In genomic region chr1:20102875-20103274, GRCh38 we compare ENCODE assay signal across 14 cellular contexts. TPM values are rescaled to one million over a fixed set of nuclear protein-coding genes. Genes with fewer than 3 reads are reported as not detected.
DNase-seq lines count a peak whose midpoint lies in the region; FAIRE-seq and TF ChIP-seq lines count a peak whose summit lies in the region.
"Had no signal": no experiment of that assay in that cellular context is flagged by ENCODE, and none has a peak within 500 bp of the region (broad histone marks: within the 10 kb centered on the region; RNA-seq: fewer than 3 reads in every experiment).

No MANE protein-coding gene starts in this region.

- no peaks in the 10 kb centered on the region for H3K27me3 ChIP-seq in BLaER1 treated with 17β-estradiol and CSF1 and Interleukin-3, amounts not matched to agents 10 nM and 100 nM
- peaks cover 8% of the 10 kb centered on the region for H3K27me3 ChIP-seq in keratinocyte (ENCODE audit: control insufficient read depth, extremely low read depth, insufficient read depth, low read length)
- H3K27me3 ChIP-seq: esophagus muscularis mucosa had no signal

- H3K9me1 ChIP-seq in keratinocyte (ENCODE audit: control insufficient read depth, extremely low read depth, insufficient read depth, low read length), result no peaks in the 10 kb centered on the region

- DNase-seq in amniotic epithelial cell (ENCODE audit: low read depth) (peak; percentile 78), keratinocyte (ENCODE audit: low read depth, low spot score) (peak; percentile 15), OCI-LY7 (ENCODE audit: low spot score) (no peak), NCI-H1436 treated with DMSO at 0.1 percent for 48 hours (lab: John Stamatoyannopoulos, UW) (no peak), cerebellum (ENCODE audit: low spot score) (no peak), nucleus accumbens (lab: John Stamatoyannopoulos, UW) (no peak)
- DNase-seq: NCI-H1092, NCI-H510A, posterior cingulate gyrus had no signal

- CTCF ChIA-PET in HEK293 (lab: Yijun Ruan, JAX), result interaction anchor here (0.7 to 5.2 kb wide), 4 partner anchors 22 to 49 kb away, joined by 3 to 47 read pairs (median 5); no protein-coding TSS in a partner anchor
- CTCF ChIA-PET in OCI-LY7 (lab: Charles Lee; ENCODE audit: unreplicated experiment), result no interaction called here

- no peaks in the 10 kb centered on the region for H3K9me2 ChIP-seq in OCI-LY7 (ENCODE audit: insufficient read depth, low read length)

- peak overlapping the region in 8 of 11 experiments; percentile 5 to 81 (median 36); a peak in 13 of 22 replicates for H3K4me2 ChIP-seq in BLaER1 treated with 17β-estradiol and CSF1 and Interleukin-3, amounts not matched to agents 10 nM and 100 nM
- no peak overlapping the region for H3K4me2 ChIP-seq in keratinocyte (ENCODE audit: control insufficient read depth, extremely low read depth, insufficient read depth, low read depth, low read length)
- H3K4me2 ChIP-seq in OCI-LY7 (ENCODE audit: low read length), result no peak overlapping the region

- H3K36me3 ChIP-seq in BLaER1 treated with 17β-estradiol and CSF1 and Interleukin-3, amounts not matched to agents 10 nM and 100 nM, result no peaks in the 10 kb centered on the region
- H3K36me3 ChIP-seq in HEK293 (ENCODE audit: control insufficient read depth in 2 of 2, insufficient read depth in 1 of 2, low read length in 2 of 2), result no peaks in the 10 kb centered on the region
- H3K36me3 ChIP-seq in keratinocyte (ENCODE audit: control insufficient read depth in 2 of 2, extremely low read depth in 1 of 2, insufficient read depth in 2 of 2, low read length in 2 of 2), result no peaks in the 10 kb centered on the region
- H3K36me3 ChIP-seq in OCI-LY7 (ENCODE audit: insufficient read depth, low read length), result no peaks in the 10 kb centered on the region
- H3K36me3 ChIP-seq: esophagus muscularis mucosa, thoracic aorta had no signal

- peaks cover 12 to 36% (median 25%) of the 10 kb centered on the region in 10 experiments; a peak in 19 of 20 replicates for H3K4me1 ChIP-seq in BLaER1 treated with 17β-estradiol and CSF1 and Interleukin-3, amounts not matched to agents 10 nM and 100 nM
- H3K4me1 ChIP-seq in HEK293 (ENCODE audit: control insufficient read depth, insufficient read depth, low read length) (no peaks in the 10 kb centered on the region), keratinocyte (ENCODE audit: control insufficient read depth, extremely low read depth, insufficient read depth, low read length) (peaks cover 2% of the 10 kb centered on the region), OCI-LY7 (ENCODE audit: insufficient read depth, low read length, poor library complexity, severe bottlenecking) (no peaks in the 10 kb centered on the region)

- H2AFZ ChIP-seq in keratinocyte (ENCODE audit: control insufficient read depth, low read length) (no peak overlapping the region), OCI-LY7 (ENCODE audit: low read length) (no peak overlapping the region)

- FAIRE-seq in keratinocyte (lab: Jason Lieb, UNC), result peak; percentile 53

- intact Hi-C loops in OCI-LY7 (cut with micrococcal nuclease; ENCODE audit: unreplicated experiment), result loop anchor here (5.0 kb wide), 1 partner anchor 186 kb away; no protein-coding TSS in a partner anchor

- H3K27ac ChIP-seq in BLaER1 treated with 17β-estradiol and CSF1 and Interleukin-3, amounts not matched to agents 10 nM and 100 nM, result peak overlapping the region in 2 of 11 experiments; percentile 39 to 62; a peak in 5 of 22 replicates
- H3K27ac ChIP-seq in HEK293 (ENCODE audit: extremely low read depth, low read depth, low read length), result no peak overlapping the region
- H3K27ac ChIP-seq in keratinocyte (ENCODE audit: control insufficient read depth, insufficient read depth, low read length), result no peak overlapping the region
- H3K27ac ChIP-seq in OCI-LY7 (ENCODE audit: low read depth, low read length, poor library complexity, severe bottlenecking), result no peak overlapping the region
- H3K27ac ChIP-seq: esophagus muscularis mucosa, thoracic aorta had no signal

- H3K9me3 ChIP-seq in BLaER1 treated with 17β-estradiol and CSF1 and Interleukin-3, amounts not matched to agents 10 nM and 100 nM (replicated peaks in 1 of 11), result no peaks in the 10 kb centered on the region
- no peaks in the 10 kb centered on the region for H3K9me3 ChIP-seq in HEK293 (ENCODE audit: control insufficient read depth, insufficient read depth, low read depth, low read length)
- H3K9me3 ChIP-seq in keratinocyte (ENCODE audit: control insufficient read depth, low read depth, low read length), result no peaks in the 10 kb centered on the region
- H3K9me3 ChIP-seq in OCI-LY7 (ENCODE audit: low read length), result no peaks in the 10 kb centered on the region
- H3K9me3 ChIP-seq: esophagus muscularis mucosa, thoracic aorta had no signal

- H4K20me1 ChIP-seq in BLaER1 treated with 17β-estradiol and CSF1 and Interleukin-3, amounts not matched to agents 10 nM and 100 nM, result no peaks in the 10 kb centered on the region
- H4K20me1 ChIP-seq in keratinocyte (ENCODE audit: control insufficient read depth, extremely low read depth, insufficient read depth, low read length) (no peaks in the 10 kb centered on the region), OCI-LY7 (ENCODE audit: insufficient read depth, low read length) (no peaks in the 10 kb centered on the region)

- no peak overlapping the region for H3K4me3 ChIP-seq in BLaER1 treated with 17β-estradiol and CSF1 and Interleukin-3, amounts not matched to agents 10 nM and 100 nM
- no peak overlapping the region for H3K4me3 ChIP-seq in HEK293 (ENCODE audit: low read depth, low read length)
- no peak overlapping the region for H3K4me3 ChIP-seq in keratinocyte (ENCODE audit: control insufficient read depth in 2 of 3, extremely low read depth in 1 of 3, insufficient read depth in 2 of 3, low read depth in 1 of 3, low read length in 3 of 3)
- H3K4me3 ChIP-seq in OCI-LY7 (ENCODE audit: low read depth, low read length, poor library complexity, severe bottlenecking), result no peak overlapping the region
- H3K4me3 ChIP-seq: esophagus muscularis mucosa, thoracic aorta had no signal

- H3K79me2 ChIP-seq in keratinocyte (ENCODE audit: control insufficient read depth, insufficient read depth, low read length), result no peaks in the 10 kb centered on the region
- H3K79me2 ChIP-seq in OCI-LY7 (ENCODE audit: insufficient read depth, low read depth, low read length), result no peaks in the 10 kb centered on the region

- peak overlapping the region in 2 of 11 experiments; percentile 21 to 39; a peak in 2 of 22 replicates for H3K9ac ChIP-seq in BLaER1 treated with 17β-estradiol and CSF1 and Interleukin-3, amounts not matched to agents 10 nM and 100 nM
- no peak overlapping the region for H3K9ac ChIP-seq in keratinocyte (ENCODE audit: control insufficient read depth, extremely low read depth, insufficient read depth, low read length)

- TF ChIP-seq CTCF in HEK293 (tag by site-specific recombination; IDR thresholded peaks at IDR 0.05) (no peak), keratinocyte (optimal IDR thresholded peaks at IDR 0.05 in 1 of 3, IDR thresholded peaks at IDR 0.05 in 1 of 3, conservative IDR thresholded peaks at IDR 0.05 in 1 of 3; ENCODE audit: extremely low read depth in 1 of 3, insufficient read depth in 2 of 3, low read length in 3 of 3) (no peak), OCI-LY7 (conservative IDR thresholded peaks at IDR 0.05; ENCODE audit: low read length) (no peak)

- POLR2A ChIA-PET in HEK293 (lab: Yijun Ruan, JAX) (no interaction called here), OCI-LY7 (lab: Charles Lee) (no interaction called here)

- dilution Hi-C loops in keratinocyte (cut with MboI; ENCODE audit: extremely low pct_ligation_motif_present, low sequenced_read_pairs), result no loop called here

- no TSS peak for BruUV-seq in OCI-LY7 (replicated peaks; lab: Mats Ljungman, UMichigan)

TF ChIP-seq in HEK293, 187 proteins besides CTCF, POLR2A, EP300 and RAD21:
- TF ChIP-seq SCRT2 (tag by site-specific recombination; IDR thresholded peaks at IDR 0.05) (peak; percentile 79), ZNF585B (tag by site-specific recombination; IDR thresholded peaks at IDR 0.05) (no peak)

RNA-seq across cellular contexts. Expression of gene PLA2G2D, which starts 16.5 kb away (rescaled TPM):
- not detected in 3 replicates for polyA plus RNA-seq in keratinocyte
- polyA plus RNA-seq in keratinocyte (2011; ENCODE audit: low read depth), result not detected
- polyA plus RNA-seq in keratinocyte (2011; cell fraction: cytosol; rRNA removed), result not detected in 2 replicates
- polyA plus RNA-seq in keratinocyte (2011; cell fraction: nucleus; rRNA removed), result not detected in 2 replicates
- not detected in 2 replicates for polyA plus RNA-seq in keratinocyte (2012; ENCODE audit: low replicate concordance)
- polyA minus RNA-seq in keratinocyte, result not detected in 3 replicates
- not detected for polyA minus RNA-seq in keratinocyte (2011; cell fraction: cytosol; rRNA and poly(A)+ RNA removed)
- not detected in 2 replicates for polyA minus RNA-seq in keratinocyte (2011; cell fraction: nucleus; rRNA and poly(A)+ RNA removed)
- not detected in 2 replicates for total RNA-seq in OCI-LY7 (2014; rRNA removed; shearing (Covaris generic))
- total RNA-seq in OCI-LY7 (2022) (not detected in 2 replicates), cerebellum (not detected)
- total RNA-seq: esophagus muscularis mucosa, mononuclear cell, thoracic aorta had no signal

RNA-seq across cellular contexts. Expression of gene PLA2G5, which starts 32.9 kb away (rescaled TPM):
- 0.16 TPM in 1 of 3 replicates, not detected in the others for polyA plus RNA-seq in keratinocyte
- not detected for polyA plus RNA-seq in keratinocyte (2011; ENCODE audit: low read depth)
- polyA plus RNA-seq in keratinocyte (2011; cell fraction: cytosol; rRNA removed), result 0.05 and 0.10 TPM in 2 replicates
- not detected in 2 replicates for polyA plus RNA-seq in keratinocyte (2011; cell fraction: nucleus; rRNA removed)
- not detected in 2 replicates for polyA plus RNA-seq in keratinocyte (2012; ENCODE audit: low replicate concordance)
- polyA minus RNA-seq in keratinocyte, result 0.16 TPM in 1 of 3 replicates, not detected in the others
- not detected for polyA minus RNA-seq in keratinocyte (2011; cell fraction: cytosol; rRNA and poly(A)+ RNA removed)
- not detected in 2 replicates for polyA minus RNA-seq in keratinocyte (2011; cell fraction: nucleus; rRNA and poly(A)+ RNA removed)
- total RNA-seq in OCI-LY7 (2014; rRNA removed; shearing (Covaris generic)), result not detected in 2 replicates
- total RNA-seq in OCI-LY7 (2022) (not detected in 2 replicates), cerebellum (not detected)
- total RNA-seq: mononuclear cell had no signal

RNA-seq across cellular contexts. Expression of gene PLA2G2F, which starts 36.2 kb away (rescaled TPM):
- polyA plus RNA-seq in keratinocyte, result 0.26 to 0.31 TPM (median 0.26 TPM) in 3 replicates
- 3.5 TPM for polyA plus RNA-seq in keratinocyte (2011; ENCODE audit: low read depth)
- 0.14 and 0.23 TPM in 2 replicates for polyA plus RNA-seq in keratinocyte (2011; cell fraction: cytosol; rRNA removed)
- 1.7 and 2.2 TPM in 2 replicates for polyA plus RNA-seq in keratinocyte (2011; cell fraction: nucleus; rRNA removed)
- 0.21 and 13.3 TPM in 2 replicates for polyA plus RNA-seq in keratinocyte (2012; ENCODE audit: low replicate concordance)
- polyA minus RNA-seq in keratinocyte, result 0.13 to 0.52 TPM (median 0.42 TPM) in 3 replicates
- polyA minus RNA-seq in keratinocyte (2011; cell fraction: cytosol; rRNA and poly(A)+ RNA removed), result not detected
- 0.39 and 0.95 TPM in 2 replicates for polyA minus RNA-seq in keratinocyte (2011; cell fraction: nucleus; rRNA and poly(A)+ RNA removed)
- not detected in 2 replicates for total RNA-seq in OCI-LY7 (2014; rRNA removed; shearing (Covaris generic))
- total RNA-seq in OCI-LY7 (2022) (not detected in 2 replicates), cerebellum (not detected)
- total RNA-seq: esophagus muscularis mucosa, mononuclear cell, thoracic aorta had no signal

Comparison
In these comparisons a context has a peak if more than half of its experiments do, and no peak if none do; other contexts are left out.
1. H3K4me2 ChIP-seq: peak in BLaER1 treated with 17β-estradiol and CSF1 and Interleukin-3, amounts not matched to agents 10 nM and 100 nM (8 of 11); none in keratinocyte (single experiment) and OCI-LY7 (single experiment).
2. DNase-seq: peak in amniotic epithelial cell (single experiment) and keratinocyte (single experiment); none in OCI-LY7 (single experiment), NCI-H1436 treated with DMSO at 0.1 percent for 48 hours (single experiment), cerebellum (single experiment) and nucleus accumbens (0 of 56).